ENCODE assay signal across 8 cellular contexts in the genomic region with DNA sequence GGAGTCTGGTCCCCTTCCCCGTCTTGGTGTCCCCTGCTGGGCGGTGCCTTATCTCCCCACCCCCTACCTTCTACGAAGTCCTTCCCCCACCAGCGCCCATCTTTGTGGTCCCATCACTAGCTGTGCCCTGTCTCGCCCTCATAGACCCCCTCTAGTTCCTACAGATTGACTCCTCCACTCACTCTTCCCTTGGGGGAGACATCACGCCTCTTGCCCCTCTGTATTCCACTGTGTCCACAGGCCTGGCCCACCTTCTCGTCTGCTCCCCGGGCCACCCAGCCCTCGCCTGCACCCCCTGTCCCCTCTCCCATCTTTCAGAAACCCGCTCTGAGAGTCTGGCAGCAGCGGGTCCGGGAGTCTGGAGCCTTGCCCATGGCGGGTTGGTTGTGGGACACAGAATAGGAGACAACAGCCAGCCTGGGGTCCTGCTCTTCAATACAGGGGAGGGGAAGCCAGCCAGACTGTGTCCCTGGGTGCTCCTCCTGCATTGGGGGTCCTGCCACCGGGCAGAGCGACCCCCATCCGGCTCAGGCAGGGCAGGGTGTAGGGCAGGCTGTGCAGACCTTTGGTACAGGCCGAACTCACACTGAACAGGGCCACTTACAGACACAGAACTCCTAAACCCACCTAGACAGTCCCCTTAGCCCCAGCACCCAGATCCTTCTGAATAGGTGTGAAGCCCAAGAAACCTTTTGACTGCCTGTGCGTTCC. TPM values are rescaled to one million over a fixed set of nuclear protein-coding genes. Genes with fewer than 3 reads are reported as not detected.
DNase-seq lines count a peak whose midpoint lies in the region; ATAC-seq and TF ChIP-seq lines count a peak whose summit lies in the region.

No MANE protein-coding gene starts in this region.

- no peaks in the 10 kb centered on the region for H3K9me3 Mint-ChIP-seq in naive thymus-derived CD8-positive, alpha-beta T cell

- H3K36me3 Mint-ChIP-seq in naive thymus-derived CD8-positive, alpha-beta T cell = peaks cover 4 to 41% (median 13%) of the 10 kb centered on the region in 3 donors

- no peak for ATAC-seq in naive thymus-derived CD8-positive, alpha-beta T cell
- ATAC-seq in GM18868 (IDR thresholded peaks at IDR 0.05; ENCODE audit: unreplicated experiment) = no peak
- ATAC-seq in HG03521 (IDR thresholded peaks at IDR 0.05; ENCODE audit: unreplicated experiment) = no peak

- H3K4me1 Mint-ChIP-seq in naive thymus-derived CD8-positive, alpha-beta T cell = peaks cover 22 to 45% (median 36%) of the 10 kb centered on the region in 4 donors

- no peaks in the 10 kb centered on the region for H3K9me3 ChIP-seq in DOHH2 (ENCODE audit: control insufficient read depth, insufficient read depth, low read length)

- DNase-seq in Jurkat, Clone E6-1 (ENCODE audit: low read depth, low spot score) = peak; percentile 45
- no peak for DNase-seq in caudate nucleus (lab: John Stamatoyannopoulos, UW)
- no peak for DNase-seq in naive thymus-derived CD8-positive, alpha-beta T cell
- no peak for DNase-seq in NOMO-1 (lab: John Stamatoyannopoulos, UW; ENCODE audit: unreplicated experiment in 2 of 2)
- no peak for DNase-seq in putamen (ENCODE audit: low spot score)

- peak overlapping the region; percentile 82 to 95 (median 88) for H3K4me3 Mint-ChIP-seq in naive thymus-derived CD8-positive, alpha-beta T cell

- H3K27me3 Mint-ChIP-seq in naive thymus-derived CD8-positive, alpha-beta T cell = no peaks in the 10 kb centered on the region

- POLR2A ChIA-PET in naive thymus-derived CD8-positive, alpha-beta T cell (lab: Charles Lee) = interaction anchor here (1.4 to 2.9 kb wide), 4 partner anchors 30 to 322 kb away, joined by 4 to 37 read pairs (median 16); a partner anchor contains a TSS

- no peaks in the 10 kb centered on the region for H4K20me1 ChIP-seq in DOHH2 (ENCODE audit: control insufficient read depth, insufficient read depth, low read depth, low read length)

- no peak for TF ChIP-seq CTCF in DOHH2 (IDR thresholded peaks at IDR 0.05; ENCODE audit: low read depth, low read length, poor library complexity, severe bottlenecking)

- no peaks in the 10 kb centered on the region for H3K27me3 ChIP-seq in DOHH2 (ENCODE audit: control insufficient read depth, low read length)

- no peaks in the 10 kb centered on the region for H3K9me2 ChIP-seq in DOHH2 (replicated peaks; ENCODE audit: control insufficient read depth, low read length)

- H3K36me3 ChIP-seq in DOHH2 (ENCODE audit: control insufficient read depth, low read length) = peaks cover 55% of the 10 kb centered on the region

- H3K4me2 ChIP-seq in DOHH2 (ENCODE audit: low read length) = peak overlapping the region; percentile 100

- H3K27ac Mint-ChIP-seq in naive thymus-derived CD8-positive, alpha-beta T cell = peak overlapping the region; percentile 83 to 96 (median 93)

- peaks cover 11% of the 10 kb centered on the region for H3F3A ChIP-seq in DOHH2 (ENCODE audit: control insufficient read depth, insufficient read depth)

- peak overlapping the region; percentile 99 for H3K4me3 ChIP-seq in DOHH2 (ENCODE audit: low read length)
- H3K4me3 ChIP-seq in Jurkat, Clone E6-1 (ENCODE audit: low read length) = peak overlapping the region; percentile 99

- peaks cover 37% of the 10 kb centered on the region for H3K4me1 ChIP-seq in DOHH2 (ENCODE audit: control insufficient read depth, low read length)

- H3K79me2 ChIP-seq in DOHH2 (ENCODE audit: control insufficient read depth, low read length) = peaks cover 44% of the 10 kb centered on the region

- H3K27ac ChIP-seq in DOHH2 (ENCODE audit: low read depth, low read length) (peak overlapping the region; percentile 94), caudate nucleus (ENCODE audit: low read depth, low read length) (peak overlapping the region; percentile 8)

RNA-seq across cellular contexts. Expression of a gene that starts 1.1 kb away (rescaled TPM):
- 120 TPM for polyA plus RNA-seq in Jurkat, Clone E6-1 (2012; ENCODE audit: insufficient read depth, insufficient read length)
- 10 to 100 TPM; 84.8 to 87.6 TPM for total RNA-seq in naive thymus-derived CD8-positive, alpha-beta T cell
- polyA plus RNA-seq in naive thymus-derived CD8-positive, alpha-beta T cell = 10 to 100 TPM; 28.4 to 62.6 (median 47.5) TPM
